17 cellular contexts compared by ENCODE assay signal in the genomic region with DNA sequence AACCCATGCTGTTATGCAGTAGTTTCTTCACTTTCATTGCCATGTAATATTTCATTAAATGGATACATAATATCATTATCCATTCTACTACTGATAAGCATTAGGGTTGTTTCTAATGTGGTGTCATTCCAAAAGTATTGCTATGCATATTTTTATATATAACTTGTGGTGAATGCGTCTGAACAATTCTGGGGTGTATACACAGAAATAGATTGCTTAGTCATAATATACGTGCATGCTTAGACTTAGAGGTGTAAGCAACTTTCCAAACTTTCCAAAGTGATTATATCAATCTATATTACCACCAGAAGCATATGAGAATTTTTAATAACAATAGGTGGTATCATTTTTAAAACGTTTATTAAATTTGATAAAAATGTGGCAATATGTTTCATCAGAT.
DNase-seq lines count a peak whose midpoint lies in the region; ATAC-seq and TF ChIP-seq lines count a peak whose summit lies in the region.
"Had no signal": no experiment of that assay in that cellular context is flagged by ENCODE, and none has a peak within 500 bp of the region (broad histone marks: within the 10 kb centered on the region; RNA-seq: fewer than 3 reads in every experiment).

No MANE protein-coding gene starts in this region.

- H3K4me1 ChIP-seq in spleen (no peaks in the 10 kb centered on the region), transverse colon (no peaks in the 10 kb centered on the region)
- H3K4me1 ChIP-seq: A549; BLaER1 treated with 17β-estradiol and CSF1 and Interleukin-3, amounts not matched to agents 10 nM and 100 nM; Caco-2 had no signal

- TF ChIP-seq EP300 in transverse colon (IDR thresholded peaks at IDR 0.05; ENCODE audit: low read depth): no peak

- intact Hi-C loops in spleen (cut with DNase I; ENCODE audit: low total_unique reads) (no loop called here), transverse colon (cut with DNase I; ENCODE audit: low total_unique reads) (no loop called here)

- ATAC-seq in GM18519 (IDR thresholded peaks at IDR 0.05; ENCODE audit: low FRiP score, unreplicated experiment) (peak; percentile 39), HG02610 (IDR thresholded peaks at IDR 0.05; ENCODE audit: unreplicated experiment) (peak; percentile 54), GM18867 (IDR thresholded peaks at IDR 0.05; ENCODE audit: unreplicated experiment) (no peak)
- ATAC-seq: A549; CD8-positive, alpha-beta T cell had no signal

- H3K4me3 ChIP-seq in spleen (no peak overlapping the region), transverse colon (no peak overlapping the region)
- H3K4me3 ChIP-seq: A549; BLaER1 treated with 17β-estradiol and CSF1 and Interleukin-3, amounts not matched to agents 10 nM and 100 nM had no signal

- H3K36me3 ChIP-seq in spleen (no peaks in the 10 kb centered on the region), transverse colon (no peaks in the 10 kb centered on the region)
- H3K36me3 ChIP-seq: BLaER1 treated with 17β-estradiol and CSF1 and Interleukin-3, amounts not matched to agents 10 nM and 100 nM had no signal

- DNase-seq in ELR (ENCODE audit: low read depth) (peak; percentile 47), spleen (no peak), transverse colon (no peak)
- DNase-seq: AML-193; Caco-2; Calu3; CD4-positive, alpha-beta T cell; CD8-positive, alpha-beta T cell; DMS79 treated with DMSO at 0.1 percent for 48 hours; GDM1 had no signal

- in situ Hi-C loops in transverse colon (cut with MboI; ENCODE audit: low pct_ligation_motif_present in 1 of 4, low pct_unique_long_range_greater_than_20kb in 1 of 4, low sequenced_read_pairs in 3 of 4): no loop called here

- TF ChIP-seq POLR2A in spleen (IDR thresholded peaks at IDR 0.05) (no peak), transverse colon (IDR thresholded peaks at IDR 0.05) (no peak)

- TF ChIP-seq CTCF in spleen (IDR thresholded peaks at IDR 0.05 in 8 of 11, conservative IDR thresholded peaks at IDR 0.05 in 3 of 11) (no peak), transverse colon (IDR thresholded peaks at IDR 0.05) (no peak)

- H3K27me3 ChIP-seq in spleen (replicated peaks in 1 of 7) (no peaks in the 10 kb centered on the region), transverse colon (no peaks in the 10 kb centered on the region)
- H3K27me3 ChIP-seq: BLaER1 treated with 17β-estradiol and CSF1 and Interleukin-3, amounts not matched to agents 10 nM and 100 nM had no signal

- no peaks in the 10 kb centered on the region for H3K9me3 ChIP-seq in spleen
- no peaks in the 10 kb centered on the region for H3K9me3 ChIP-seq in transverse colon
- H3K9me3 ChIP-seq: A549; BLaER1 treated with 17β-estradiol and CSF1 and Interleukin-3, amounts not matched to agents 10 nM and 100 nM; Caco-2 had no signal

- H3K27ac ChIP-seq in spleen: no peak overlapping the region
- no peak overlapping the region for H3K27ac ChIP-seq in transverse colon
- H3K27ac ChIP-seq: 22Rv1; A549; BLaER1 treated with 17β-estradiol and CSF1 and Interleukin-3, amounts not matched to agents 10 nM and 100 nM; C4-2B had no signal

- WGBS in spleen, 5 donors: 65 to 82% (median 69%) methylated on average over 3 of the region's 3 CpGs
- WGBS in transverse colon (ENCODE audit: low coverage in 1 of 2), 2 donors: 67 to 68% methylated on average over 3 of the region's 3 CpGs
